In genomic region chr4:37981844-37982720, GRCh38 we compare ENCODE assay signal across 12 cellular contexts. TPM values are rescaled to one million over a fixed set of nuclear protein-coding genes. Genes with fewer than 3 reads are reported as not detected.
DNase-seq lines count a peak whose midpoint lies in the region; ATAC-seq, FAIRE-seq and TF ChIP-seq lines count a peak whose summit lies in the region.
"Had no signal": no experiment of that assay in that cellular context is flagged by ENCODE, and none has a peak within 500 bp of the region (broad histone marks: within the 10 kb centered on the region; RNA-seq: fewer than 3 reads in every experiment).

No MANE protein-coding gene starts in this region.

- no peak for FAIRE-seq in kidney (lab: Jason Lieb, UNC)
- no peak for FAIRE-seq in GM12891 (lab: Jason Lieb, UNC)

- ATAC-seq in activated B cell treated with CpG ODN at 0.5 μM for 24 hours (ENCODE audit: low read depth) = no peak
- ATAC-seq: activated T-cell treated with anti-CD3 and anti-CD28 coated beads, Interleukin-2, amount 50 U/mL, for 4 hours had no signal

- H3K27me3 Mint-ChIP-seq in activated B cell treated with CpG ODN at 0.5 μM for 24 hours (no peaks in the 10 kb centered on the region), type B pancreatic cell (no peaks in the 10 kb centered on the region)

- peak overlapping the region; percentile 58 to 91 for H3K27ac ChIP-seq in kidney (ENCODE audit: low read depth in 2 of 2, low read length in 2 of 2)

- H3K9ac ChIP-seq in kidney (ENCODE audit: low read length in 2 of 2) = peak overlapping the region in 1 of 2 donors; percentile 3

- CTCF ChIA-PET in activated B cell treated with CpG ODN at 0.5 μM for 24 hours (lab: Charles Lee) = no interaction called here

- H3K27ac Mint-ChIP-seq in activated B cell treated with CpG ODN at 0.5 μM for 24 hours (peak overlapping the region; percentile 13), type B pancreatic cell (peak overlapping the region; percentile 41)

- H3K4me3 Mint-ChIP-seq in activated B cell treated with CpG ODN at 0.5 μM for 24 hours (no peak overlapping the region), type B pancreatic cell (peak overlapping the region; percentile 55)
- H3K4me3 Mint-ChIP-seq: activated T-cell treated with anti-CD3 and anti-CD28 coated beads, Interleukin-2, amount 50 U/mL, for 4 hours had no signal

- H3K36me3 ChIP-seq in kidney (ENCODE audit: control insufficient read depth in 1 of 2, insufficient read depth in 2 of 2, low read length in 2 of 2) = no peaks in the 10 kb centered on the region

- H3K4me1 Mint-ChIP-seq in activated B cell treated with CpG ODN at 0.5 μM for 24 hours (peaks cover 72% of the 10 kb centered on the region), type B pancreatic cell (ENCODE audit: unreplicated experiment) (peaks cover 45% of the 10 kb centered on the region)

- TF ChIP-seq CTCF in activated B cell treated with CpG ODN at 0.5 μM for 24 hours (IDR thresholded peaks at IDR 0.05) (no peak), kidney (IDR thresholded peaks at IDR 0.05; ENCODE audit: borderline replicate concordance, extremely low read depth, insufficient read depth) (no peak), type B pancreatic cell (conservative IDR thresholded peaks at IDR 0.05) (no peak), GM20000 (IDR thresholded peaks at IDR 0.05; ENCODE audit: extremely low read depth, missing control alignments) (no peak)

- peaks cover 25 to 49% of the 10 kb centered on the region in 2 donors for H3K4me1 ChIP-seq in kidney (ENCODE audit: control insufficient read depth in 1 of 2, insufficient read depth in 1 of 2, low read depth in 1 of 2, low read length in 2 of 2)

- peak overlapping the region; percentile 7 to 40 for H3K4me3 ChIP-seq in kidney (ENCODE audit: low read length in 2 of 2)

- H3K9me3 ChIP-seq in kidney (ENCODE audit: control insufficient read depth in 1 of 2, low read length in 2 of 2) = no peaks in the 10 kb centered on the region

- POLR2A ChIA-PET in activated B cell treated with CpG ODN at 0.5 μM for 24 hours (lab: Charles Lee) = no interaction called here

- intact Hi-C loops in activated B cell treated with CpG ODN at 0.5 μM for 24 hours (cut with micrococcal nuclease) (no loop called here), kidney (cut with DNase I) (no loop called here)

- DNase-seq in NCI-H748 (lab: John Stamatoyannopoulos, UW; ENCODE audit: unreplicated experiment) = peak; percentile 15
- DNase-seq in NCI-H748 treated with DMSO at 0.1 percent for 48 hours (lab: John Stamatoyannopoulos, UW) = no peak
- no peak for DNase-seq in activated B cell treated with CpG ODN at 0.5 μM for 24 hours
- no peak for DNase-seq in kidney
- no peak for DNase-seq in type B pancreatic cell (ENCODE audit: extremely low spot score, unreplicated experiment)
- DNase-seq in GM20000 (ENCODE audit: low spot score) = no peak
- no peak for DNase-seq in GM12891 (ENCODE audit: insufficient read length, low spot score)
- DNase-seq in T-helper 1 cell = no peak
- DNase-seq: activated T-cell treated with anti-CD3 and anti-CD28 coated beads, Interleukin-2, amount 50 U/mL, for 4 hours; KBM-7; NK-92 treated with Interleukin-12 subunit alpha and Interleukin-12 subunit beta, amount 100 ng/mL, for 24 hours had no signal

- H3K9me3 Mint-ChIP-seq in activated B cell treated with CpG ODN at 0.5 μM for 24 hours = no peaks in the 10 kb centered on the region
- H3K9me3 Mint-ChIP-seq in type B pancreatic cell = no peaks in the 10 kb centered on the region
- H3K9me3 Mint-ChIP-seq: activated T-cell treated with anti-CD3 and anti-CD28 coated beads, Interleukin-2, amount 50 U/mL, for 4 hours had no signal

- no peak for TF ChIP-seq POLR2A in GM12891 (IDR thresholded peaks at IDR 0.05; ENCODE audit: low read depth, low read length)

- peaks cover 15% of the 10 kb centered on the region for H3K36me3 Mint-ChIP-seq in activated B cell treated with CpG ODN at 0.5 μM for 24 hours (ENCODE audit: low read depth)
- H3K36me3 Mint-ChIP-seq in type B pancreatic cell = peaks cover 8% of the 10 kb centered on the region

TF ChIP-seq in GM12891, 5 proteins besides CTCF, POLR2A, EP300 and RAD21:
- no peak for TF ChIP-seq PAX5 (IDR thresholded peaks at IDR 0.05; ENCODE audit: insufficient read depth, low read length, severe bottlenecking)
- TF ChIP-seq SPI1 (IDR thresholded peaks at IDR 0.05; ENCODE audit: low read depth, low read length) = no peak
- no peak for TF ChIP-seq POLR2AphosphoS5 (IDR thresholded peaks at IDR 0.05; ENCODE audit: low read depth, low read length)
- no peak for TF ChIP-seq TAF1 (IDR thresholded peaks at IDR 0.05; ENCODE audit: low read depth, low read length)
- TF ChIP-seq POU2F2 (IDR thresholded peaks at IDR 0.05; ENCODE audit: low read depth, low read length) = no peak

RNA-seq across cellular contexts. Expression of gene PTTG2, which starts 21.9 kb away (rescaled TPM):
- total RNA-seq in activated B cell treated with CpG ODN at 0.5 μM for 24 hours (1.9 and 2.2 TPM in 2 replicates), kidney (1.0 TPM), type B pancreatic cell (ENCODE audit: low replicate concordance) (not detected in 2 replicates)
- not detected for polyA plus RNA-seq in kidney (ENCODE audit: insufficient read depth, low read depth, low replicate concordance)
- not detected for polyA plus RNA-seq in GM12891 (2012; ENCODE audit: low read depth, missing spikeins)
- total RNA-seq: activated T-cell treated with anti-CD3 and anti-CD28 coated beads, Interleukin-2, amount 50 U/mL, for 4 hours had no signal
- polyA plus RNA-seq: AG04450 had no signal
